ENCODE assay signal across 22 cellular contexts in genomic region chr17:79678856-79679255, GRCh38. TPM values are rescaled to one million over a fixed set of nuclear protein-coding genes. Genes with fewer than 3 reads are reported as not detected.
DNase-seq lines count a peak whose midpoint lies in the region; ATAC-seq, FAIRE-seq and TF ChIP-seq lines count a peak whose summit lies in the region.
"Had no signal": no experiment of that assay in that cellular context is flagged by ENCODE, and none has a peak within 500 bp of the region (broad histone marks: within the 10 kb centered on the region; RNA-seq: fewer than 3 reads in every experiment).

No MANE protein-coding gene starts in this region.

- FAIRE-seq in kidney (lab: Jason Lieb, UNC): no peak
- FAIRE-seq: GM12878, GM19239, H54 had no signal

- no peaks in the 10 kb centered on the region for H3K79me2 ChIP-seq in osteoblast (ENCODE audit: insufficient read depth, low read length)

- no peak overlapping the region for H3K9ac ChIP-seq in kidney (ENCODE audit: low read length in 2 of 2)

- peak overlapping the region in 1 of 5 experiments; percentile 48 for H3K4me3 Mint-ChIP-seq in brain
- H3K4me3 Mint-ChIP-seq: CD4-positive, alpha-beta memory T cell had no signal

- H3K4me3 ChIP-seq in H7 (ENCODE audit: insufficient read depth, low read depth, low read length): no peak overlapping the region
- H3K4me3 ChIP-seq in kidney (ENCODE audit: low read length in 2 of 2): no peak overlapping the region
- H3K4me3 ChIP-seq in osteoblast (ENCODE audit: insufficient read depth, low read length): no peak overlapping the region
- no peak overlapping the region for H3K4me3 ChIP-seq in prostate gland
- no peak overlapping the region for H3K4me3 ChIP-seq in MG63
- H3K4me3 ChIP-seq: GM12878 had no signal

- H3K4me1 Mint-ChIP-seq in brain: peaks cover 26% of the 10 kb centered on the region
- H3K4me1 Mint-ChIP-seq: CD4-positive, alpha-beta memory T cell had no signal

- H3K9me3 Mint-ChIP-seq in brain: peaks cover under 1 to 19% (median 10%) of the 10 kb centered on the region in 5 experiments

- H2AFZ ChIP-seq in osteoblast (ENCODE audit: low read length): no peak overlapping the region

- no peaks in the 10 kb centered on the region for H4K20me1 ChIP-seq in osteoblast (ENCODE audit: insufficient read depth, low read length)

- H3K36me3 Mint-ChIP-seq in brain: no peaks in the 10 kb centered on the region
- H3K36me3 Mint-ChIP-seq: CD4-positive, alpha-beta memory T cell had no signal

- peak overlapping the region; percentile 11 to 96 (median 68) for H3K27ac Mint-ChIP-seq in brain
- H3K27ac Mint-ChIP-seq: CD4-positive, alpha-beta memory T cell had no signal

- DNase-seq in H7 (peak; percentile 55), kidney (peak; percentile 35), osteoblast (ENCODE audit: insufficient read length, low spot score, missing footprints) (peak; percentile 46), prostate gland (ENCODE audit: low spot score) (no peak), MG63 (no peak)
- DNase-seq: C1 segment of cervical spinal cord; Calu3; CD4-positive, alpha-beta memory T cell; COR-L47; DMS79; EL; GDM1; GOT3; HCEC 1CT had no signal

- intact Hi-C loops in kidney (cut with DNase I) (no loop called here), prostate gland (cut with DNase I) (no loop called here)

- H3K27ac ChIP-seq in kidney (ENCODE audit: low read depth in 2 of 2, low read length in 2 of 2): no peak overlapping the region
- H3K27ac ChIP-seq in osteoblast (ENCODE audit: low read depth, low read length): no peak overlapping the region
- no peak overlapping the region for H3K27ac ChIP-seq in prostate gland

- ATAC-seq in HG02642 (IDR thresholded peaks at IDR 0.05; ENCODE audit: poor library complexity, unreplicated experiment): no peak
- ATAC-seq: GM12878 had no signal

- TF ChIP-seq CTCF in brain (conservative IDR thresholded peaks at IDR 0.05): no peak
- TF ChIP-seq CTCF in kidney (IDR thresholded peaks at IDR 0.05; ENCODE audit: borderline replicate concordance, extremely low read depth, insufficient read depth): no peak
- no peak for TF ChIP-seq CTCF in osteoblast (IDR thresholded peaks at IDR 0.05; ENCODE audit: extremely low read depth, low read depth, low read length)
- TF ChIP-seq CTCF in prostate gland (IDR thresholded peaks at IDR 0.05): no peak

- peaks cover 25% of the 10 kb centered on the region for H3K27me3 Mint-ChIP-seq in brain

- 75% methylated on average over 11 of the region's 11 CpGs for WGBS in prostate gland

- H3K36me3 ChIP-seq in H7 (replicated peaks; ENCODE audit: control insufficient read depth, insufficient read depth, low read length) (no peaks in the 10 kb centered on the region), kidney (ENCODE audit: control insufficient read depth in 1 of 2, insufficient read depth in 2 of 2, low read length in 2 of 2) (no peaks in the 10 kb centered on the region), osteoblast (ENCODE audit: insufficient read depth, low read length) (no peaks in the 10 kb centered on the region), prostate gland (no peaks in the 10 kb centered on the region), MG63 (no peaks in the 10 kb centered on the region)

- H3K4me2 ChIP-seq in osteoblast (ENCODE audit: insufficient read depth, low read length): no peak overlapping the region

- no peaks in the 10 kb centered on the region for H3K4me1 ChIP-seq in kidney (ENCODE audit: control insufficient read depth in 1 of 2, insufficient read depth in 1 of 2, low read depth in 1 of 2, low read length in 2 of 2)
- H3K4me1 ChIP-seq in osteoblast (ENCODE audit: insufficient read depth, low read length): no peaks in the 10 kb centered on the region
- H3K4me1 ChIP-seq in prostate gland (replicated peaks): no peaks in the 10 kb centered on the region

- no peak for TF ChIP-seq POLR2A in prostate gland (IDR thresholded peaks at IDR 0.05)

- H3K27me3 ChIP-seq in H7 (ENCODE audit: control insufficient read depth, insufficient read depth, low read length) (no peaks in the 10 kb centered on the region), osteoblast (ENCODE audit: insufficient read depth, low read length) (peaks cover 8% of the 10 kb centered on the region), prostate gland (replicated peaks; ENCODE audit: insufficient read depth) (no peaks in the 10 kb centered on the region), MG63 (peaks cover 34% of the 10 kb centered on the region)

- H3K9me3 ChIP-seq in kidney (ENCODE audit: control insufficient read depth in 1 of 2, low read length in 2 of 2) (peaks cover 0 to 6% of the 10 kb centered on the region in 2 donors), osteoblast (ENCODE audit: low read depth, low read length) (no peaks in the 10 kb centered on the region), prostate gland (no peaks in the 10 kb centered on the region), MG63 (peaks cover 2% of the 10 kb centered on the region)

RNA-seq across cellular contexts. Expression of gene ENPP7, which starts 51.9 kb away (rescaled TPM):
- not detected in 2 replicates for total RNA-seq in H7 (2014; rRNA removed; shearing (Covaris generic))
- polyA plus RNA-seq in brain (ENCODE audit: insufficient read depth, low read depth, low replicate concordance) (not detected), kidney (ENCODE audit: insufficient read depth, low read depth, low replicate concordance) (3.7 TPM)
- total RNA-seq in kidney (0.94 TPM), osteoblast (not detected in 2 replicates), prostate gland (not detected)
- not detected in 2 replicates for total RNA-seq in MG63 (2014; rRNA removed; shearing (Covaris generic); ENCODE audit: low replicate concordance)
- total RNA-seq: A172, A673, Calu3 had no signal
- polyA plus RNA-seq: BJ had no signal

Comparison
In these comparisons a context has a peak if more than half of its experiments do, and no peak if none do; other contexts are left out.
1. DNase-seq: peak in H7 (single experiment), kidney (single experiment) and osteoblast (single experiment); none in prostate gland (single experiment) and MG63 (single experiment).